Comparison of ENCODE assay signal across 1 cellular context in the genomic region with DNA sequence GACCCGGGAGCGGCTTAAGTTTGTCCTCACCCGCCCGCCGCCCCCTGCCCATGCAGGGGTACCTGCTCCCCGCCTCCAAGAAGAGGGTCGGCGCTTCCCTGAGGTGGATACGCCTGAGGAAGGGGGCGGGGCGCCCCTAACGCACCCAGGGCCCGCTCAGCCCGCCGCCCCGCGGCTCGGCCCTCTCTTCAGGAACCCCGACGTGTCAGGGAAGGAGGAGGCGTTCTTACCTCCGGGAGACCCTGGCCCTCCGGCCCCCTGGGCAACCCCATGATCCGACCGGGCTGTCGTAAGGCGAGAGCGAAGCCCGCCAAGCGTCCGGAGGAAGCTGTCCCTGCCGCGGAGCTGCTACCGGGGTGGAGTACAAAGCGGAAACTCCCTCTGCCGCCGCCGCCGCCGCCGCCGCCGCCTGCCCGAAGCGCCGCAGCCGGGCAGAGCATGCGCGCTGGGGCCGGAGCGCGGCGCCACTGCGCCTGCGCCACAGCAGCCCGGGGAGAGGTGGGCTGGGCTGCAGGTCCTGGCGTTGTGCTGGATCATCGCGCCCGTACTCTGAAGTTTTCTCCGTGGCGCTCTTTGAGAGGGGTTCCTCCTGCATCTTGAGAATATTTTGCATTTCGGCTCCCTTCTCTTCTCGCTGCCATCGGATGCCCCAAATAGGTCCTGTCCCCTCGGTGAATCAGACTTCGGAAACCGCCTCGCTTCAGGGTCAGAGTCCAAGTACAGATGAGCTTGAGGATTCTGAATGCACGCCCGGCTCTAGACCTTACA.
A peak's percentile ranks its signal among the peaks of the same experiment; 100 is the strongest.
TF ChIP-seq lines count a peak whose summit lies in the region.

A gene with protein sequence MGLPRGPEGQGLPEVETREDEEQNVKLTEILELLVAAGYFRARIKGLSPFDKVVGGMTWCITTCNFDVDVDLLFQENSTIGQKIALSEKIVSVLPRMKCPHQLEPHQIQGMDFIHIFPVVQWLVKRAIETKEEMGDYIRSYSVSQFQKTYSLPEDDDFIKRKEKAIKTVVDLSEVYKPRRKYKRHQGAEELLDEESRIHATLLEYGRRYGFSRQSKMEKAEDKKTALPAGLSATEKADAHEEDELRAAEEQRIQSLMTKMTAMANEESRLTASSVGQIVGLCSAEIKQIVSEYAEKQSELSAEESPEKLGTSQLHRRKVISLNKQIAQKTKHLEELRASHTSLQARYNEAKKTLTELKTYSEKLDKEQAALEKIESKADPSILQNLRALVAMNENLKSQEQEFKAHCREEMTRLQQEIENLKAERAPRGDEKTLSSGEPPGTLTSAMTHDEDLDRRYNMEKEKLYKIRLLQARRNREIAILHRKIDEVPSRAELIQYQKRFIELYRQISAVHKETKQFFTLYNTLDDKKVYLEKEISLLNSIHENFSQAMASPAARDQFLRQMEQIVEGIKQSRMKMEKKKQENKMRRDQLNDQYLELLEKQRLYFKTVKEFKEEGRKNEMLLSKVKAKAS (minus strand): TSS at position 347 of the 768 bp plus-strand sequence. CDS start 75 bp downstream, at position 272.

TF ChIP-seq in HEK293, 187 proteins besides CTCF, POLR2A, EP300 and RAD21 (continued from another document and continues in another):
- TF ChIP-seq ZNF610 (tag by site-specific recombination; IDR thresholded peaks at IDR 0.05; ENCODE audit: borderline replicate concordance) = no peak
- TF ChIP-seq ZNF768 (tag by site-specific recombination; IDR thresholded peaks at IDR 0.05) = no peak
- TF ChIP-seq GLIS2 (tag by site-specific recombination; IDR thresholded peaks at IDR 0.05) = no peak
- no peak for TF ChIP-seq ZNF302 (tag by site-specific recombination; IDR thresholded peaks at IDR 0.05; ENCODE audit: low read depth)
- TF ChIP-seq, protein P1, sequence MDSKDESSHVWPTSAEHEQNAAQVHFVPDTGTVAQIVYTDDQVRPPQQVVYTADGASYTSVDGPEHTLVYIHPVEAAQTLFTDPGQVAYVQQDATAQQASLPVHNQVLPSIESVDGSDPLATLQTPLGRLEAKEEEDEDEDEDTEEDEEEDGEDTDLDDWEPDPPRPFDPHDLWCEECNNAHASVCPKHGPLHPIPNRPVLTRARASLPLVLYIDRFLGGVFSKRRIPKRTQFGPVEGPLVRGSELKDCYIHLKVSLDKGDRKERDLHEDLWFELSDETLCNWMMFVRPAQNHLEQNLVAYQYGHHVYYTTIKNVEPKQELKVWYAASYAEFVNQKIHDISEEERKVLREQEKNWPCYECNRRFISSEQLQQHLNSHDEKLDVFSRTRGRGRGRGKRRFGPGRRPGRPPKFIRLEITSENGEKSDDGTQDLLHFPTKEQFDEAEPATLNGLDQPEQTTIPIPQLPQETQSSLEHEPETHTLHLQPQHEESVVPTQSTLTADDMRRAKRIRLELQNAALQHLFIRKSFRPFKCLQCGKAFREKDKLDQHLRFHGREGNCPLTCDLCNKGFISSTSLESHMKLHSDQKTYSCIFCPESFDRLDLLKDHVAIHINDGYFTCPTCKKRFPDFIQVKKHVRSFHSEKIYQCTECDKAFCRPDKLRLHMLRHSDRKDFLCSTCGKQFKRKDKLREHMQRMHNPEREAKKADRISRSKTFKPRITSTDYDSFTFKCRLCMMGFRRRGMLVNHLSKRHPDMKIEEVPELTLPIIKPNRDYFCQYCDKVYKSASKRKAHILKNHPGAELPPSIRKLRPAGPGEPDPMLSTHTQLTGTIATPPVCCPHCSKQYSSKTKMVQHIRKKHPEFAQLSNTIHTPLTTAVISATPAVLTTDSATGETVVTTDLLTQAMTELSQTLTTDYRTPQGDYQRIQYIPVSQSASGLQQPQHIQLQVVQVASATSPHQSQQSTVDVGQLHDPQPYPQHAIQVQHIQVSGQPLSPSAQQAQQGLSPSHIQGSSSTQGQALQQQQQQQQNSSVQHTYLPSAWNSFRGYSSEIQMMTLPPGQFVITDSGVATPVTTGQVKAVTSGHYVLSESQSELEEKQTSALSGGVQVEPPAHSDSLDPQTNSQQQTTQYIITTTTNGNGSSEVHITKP (tag by site-specific recombination; IDR thresholded peaks at IDR 0.05) = peak; percentile 12; the same call in 1 of the 2 replicates
- TF ChIP-seq KLF16 (tag by site-specific recombination; IDR thresholded peaks at IDR 0.05) = no peak
- no peak for TF ChIP-seq ZNF214 (tag by site-specific recombination; IDR thresholded peaks at IDR 0.05; ENCODE audit: borderline replicate concordance)
- TF ChIP-seq ZNF549 (tag by site-specific recombination; IDR thresholded peaks at IDR 0.05) = no peak
- TF ChIP-seq, protein P2, sequence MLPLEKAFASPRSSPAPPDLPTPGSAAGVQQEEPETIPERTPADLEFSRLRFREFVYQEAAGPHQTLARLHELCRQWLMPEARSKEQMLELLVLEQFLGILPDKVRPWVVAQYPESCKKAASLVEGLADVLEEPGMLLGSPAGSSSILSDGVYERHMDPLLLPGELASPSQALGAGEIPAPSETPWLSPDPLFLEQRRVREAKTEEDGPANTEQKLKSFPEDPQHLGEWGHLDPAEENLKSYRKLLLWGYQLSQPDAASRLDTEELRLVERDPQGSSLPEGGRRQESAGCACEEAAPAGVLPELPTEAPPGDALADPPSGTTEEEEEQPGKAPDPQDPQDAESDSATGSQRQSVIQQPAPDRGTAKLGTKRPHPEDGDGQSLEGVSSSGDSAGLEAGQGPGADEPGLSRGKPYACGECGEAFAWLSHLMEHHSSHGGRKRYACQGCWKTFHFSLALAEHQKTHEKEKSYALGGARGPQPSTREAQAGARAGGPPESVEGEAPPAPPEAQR (tag by site-specific recombination; IDR thresholded peaks at IDR 0.05) = no peak
- peak; percentile 37; the same call in 1 of the 2 replicates for TF ChIP-seq OSR2 (tag by site-specific recombination; IDR thresholded peaks at IDR 0.05)
- TF ChIP-seq, protein P3, sequence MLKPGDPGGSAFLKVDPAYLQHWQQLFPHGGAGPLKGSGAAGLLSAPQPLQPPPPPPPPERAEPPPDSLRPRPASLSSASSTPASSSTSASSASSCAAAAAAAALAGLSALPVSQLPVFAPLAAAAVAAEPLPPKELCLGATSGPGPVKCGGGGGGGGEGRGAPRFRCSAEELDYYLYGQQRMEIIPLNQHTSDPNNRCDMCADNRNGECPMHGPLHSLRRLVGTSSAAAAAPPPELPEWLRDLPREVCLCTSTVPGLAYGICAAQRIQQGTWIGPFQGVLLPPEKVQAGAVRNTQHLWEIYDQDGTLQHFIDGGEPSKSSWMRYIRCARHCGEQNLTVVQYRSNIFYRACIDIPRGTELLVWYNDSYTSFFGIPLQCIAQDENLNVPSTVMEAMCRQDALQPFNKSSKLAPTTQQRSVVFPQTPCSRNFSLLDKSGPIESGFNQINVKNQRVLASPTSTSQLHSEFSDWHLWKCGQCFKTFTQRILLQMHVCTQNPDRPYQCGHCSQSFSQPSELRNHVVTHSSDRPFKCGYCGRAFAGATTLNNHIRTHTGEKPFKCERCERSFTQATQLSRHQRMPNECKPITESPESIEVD (tag by site-specific recombination; IDR thresholded peaks at IDR 0.05) = no peak
- TF ChIP-seq, protein P4, sequence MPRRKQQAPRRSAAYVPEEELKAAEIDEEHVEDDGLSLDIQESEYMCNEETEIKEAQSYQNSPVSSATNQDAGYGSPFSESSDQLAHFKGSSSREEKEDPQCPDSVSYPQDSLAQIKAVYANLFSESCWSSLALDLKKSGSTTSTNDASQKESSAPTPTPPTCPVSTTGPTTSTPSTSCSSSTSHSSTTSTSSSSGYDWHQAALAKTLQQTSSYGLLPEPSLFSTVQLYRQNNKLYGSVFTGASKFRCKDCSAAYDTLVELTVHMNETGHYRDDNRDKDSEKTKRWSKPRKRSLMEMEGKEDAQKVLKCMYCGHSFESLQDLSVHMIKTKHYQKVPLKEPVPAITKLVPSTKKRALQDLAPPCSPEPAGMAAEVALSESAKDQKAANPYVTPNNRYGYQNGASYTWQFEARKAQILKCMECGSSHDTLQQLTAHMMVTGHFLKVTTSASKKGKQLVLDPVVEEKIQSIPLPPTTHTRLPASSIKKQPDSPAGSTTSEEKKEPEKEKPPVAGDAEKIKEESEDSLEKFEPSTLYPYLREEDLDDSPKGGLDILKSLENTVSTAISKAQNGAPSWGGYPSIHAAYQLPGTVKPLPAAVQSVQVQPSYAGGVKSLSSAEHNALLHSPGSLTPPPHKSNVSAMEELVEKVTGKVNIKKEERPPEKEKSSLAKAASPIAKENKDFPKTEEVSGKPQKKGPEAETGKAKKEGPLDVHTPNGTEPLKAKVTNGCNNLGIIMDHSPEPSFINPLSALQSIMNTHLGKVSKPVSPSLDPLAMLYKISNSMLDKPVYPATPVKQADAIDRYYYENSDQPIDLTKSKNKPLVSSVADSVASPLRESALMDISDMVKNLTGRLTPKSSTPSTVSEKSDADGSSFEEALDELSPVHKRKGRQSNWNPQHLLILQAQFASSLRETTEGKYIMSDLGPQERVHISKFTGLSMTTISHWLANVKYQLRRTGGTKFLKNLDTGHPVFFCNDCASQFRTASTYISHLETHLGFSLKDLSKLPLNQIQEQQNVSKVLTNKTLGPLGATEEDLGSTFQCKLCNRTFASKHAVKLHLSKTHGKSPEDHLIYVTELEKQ (tag by site-specific recombination; IDR thresholded peaks at IDR 0.05; ENCODE audit: borderline replicate concordance) = no peak
- TF ChIP-seq, protein P5, sequence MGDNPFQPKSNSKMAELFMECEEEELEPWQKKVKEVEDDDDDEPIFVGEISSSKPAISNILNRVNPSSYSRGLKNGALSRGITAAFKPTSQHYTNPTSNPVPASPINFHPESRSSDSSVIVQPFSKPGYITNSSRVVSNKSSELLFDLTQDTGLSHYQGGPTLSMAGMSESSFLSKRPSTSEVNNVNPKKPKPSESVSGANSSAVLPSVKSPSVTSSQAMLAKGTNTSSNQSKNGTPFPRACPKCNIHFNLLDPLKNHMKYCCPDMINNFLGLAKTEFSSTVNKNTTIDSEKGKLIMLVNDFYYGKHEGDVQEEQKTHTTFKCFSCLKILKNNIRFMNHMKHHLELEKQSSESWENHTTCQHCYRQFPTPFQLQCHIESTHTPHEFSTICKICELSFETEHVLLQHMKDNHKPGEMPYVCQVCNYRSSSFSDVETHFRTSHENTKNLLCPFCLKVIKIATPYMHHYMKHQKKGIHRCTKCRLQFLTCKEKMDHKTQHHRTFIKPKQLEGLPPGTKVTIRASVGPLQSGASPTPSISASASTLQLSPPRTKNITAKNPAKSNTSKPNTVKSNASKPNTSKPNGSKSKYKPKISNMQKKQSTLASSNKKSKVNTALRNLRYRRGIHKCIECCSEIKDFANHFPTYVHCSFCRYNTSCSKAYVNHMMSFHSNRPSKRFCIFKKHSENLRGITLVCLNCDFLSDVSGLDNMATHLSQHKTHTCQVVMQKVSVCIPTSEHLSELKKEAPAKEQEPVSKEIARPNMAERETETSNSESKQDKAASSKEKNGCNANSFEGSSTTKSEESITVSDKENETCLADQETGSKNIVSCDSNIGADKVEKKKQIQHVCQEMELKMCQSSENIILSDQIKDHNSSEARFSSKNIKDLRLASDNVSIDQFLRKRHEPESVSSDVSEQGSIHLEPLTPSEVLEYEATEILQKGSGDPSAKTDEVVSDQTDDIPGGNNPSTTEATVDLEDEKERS (tag by site-specific recombination; IDR thresholded peaks at IDR 0.05) = no peak
- TF ChIP-seq ZNF175 (tag by site-specific recombination; IDR thresholded peaks at IDR 0.05) = no peak
- no peak for TF ChIP-seq ZNF548 (tag by site-specific recombination; IDR thresholded peaks at IDR 0.05)
- no peak for TF ChIP-seq SCRT2 (tag by site-specific recombination; IDR thresholded peaks at IDR 0.05)
- TF ChIP-seq, protein P6, sequence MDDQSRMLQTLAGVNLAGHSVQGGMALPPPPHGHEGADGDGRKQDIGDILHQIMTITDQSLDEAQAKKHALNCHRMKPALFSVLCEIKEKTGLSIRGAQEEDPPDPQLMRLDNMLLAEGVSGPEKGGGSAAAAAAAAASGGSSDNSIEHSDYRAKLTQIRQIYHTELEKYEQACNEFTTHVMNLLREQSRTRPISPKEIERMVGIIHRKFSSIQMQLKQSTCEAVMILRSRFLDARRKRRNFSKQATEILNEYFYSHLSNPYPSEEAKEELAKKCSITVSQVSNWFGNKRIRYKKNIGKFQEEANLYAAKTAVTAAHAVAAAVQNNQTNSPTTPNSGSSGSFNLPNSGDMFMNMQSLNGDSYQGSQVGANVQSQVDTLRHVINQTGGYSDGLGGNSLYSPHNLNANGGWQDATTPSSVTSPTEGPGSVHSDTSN (CRISPR knock-in tag; IDR thresholded peaks at IDR 0.05) = no peak
- TF ChIP-seq, protein P7, sequence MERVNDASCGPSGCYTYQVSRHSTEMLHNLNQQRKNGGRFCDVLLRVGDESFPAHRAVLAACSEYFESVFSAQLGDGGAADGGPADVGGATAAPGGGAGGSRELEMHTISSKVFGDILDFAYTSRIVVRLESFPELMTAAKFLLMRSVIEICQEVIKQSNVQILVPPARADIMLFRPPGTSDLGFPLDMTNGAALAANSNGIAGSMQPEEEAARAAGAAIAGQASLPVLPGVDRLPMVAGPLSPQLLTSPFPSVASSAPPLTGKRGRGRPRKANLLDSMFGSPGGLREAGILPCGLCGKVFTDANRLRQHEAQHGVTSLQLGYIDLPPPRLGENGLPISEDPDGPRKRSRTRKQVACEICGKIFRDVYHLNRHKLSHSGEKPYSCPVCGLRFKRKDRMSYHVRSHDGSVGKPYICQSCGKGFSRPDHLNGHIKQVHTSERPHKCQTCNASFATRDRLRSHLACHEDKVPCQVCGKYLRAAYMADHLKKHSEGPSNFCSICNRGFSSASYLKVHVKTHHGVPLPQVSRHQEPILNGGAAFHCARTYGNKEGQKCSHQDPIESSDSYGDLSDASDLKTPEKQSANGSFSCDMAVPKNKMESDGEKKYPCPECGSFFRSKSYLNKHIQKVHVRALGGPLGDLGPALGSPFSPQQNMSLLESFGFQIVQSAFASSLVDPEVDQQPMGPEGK (tag by site-specific recombination; IDR thresholded peaks at IDR 0.05) = peak; percentile 10; the same call in 1 of the 2 replicates
- TF ChIP-seq ZNF341 (tag by site-specific recombination; IDR thresholded peaks at IDR 0.05; ENCODE audit: low read depth) = peak; percentile 67
- TF ChIP-seq, protein P8, sequence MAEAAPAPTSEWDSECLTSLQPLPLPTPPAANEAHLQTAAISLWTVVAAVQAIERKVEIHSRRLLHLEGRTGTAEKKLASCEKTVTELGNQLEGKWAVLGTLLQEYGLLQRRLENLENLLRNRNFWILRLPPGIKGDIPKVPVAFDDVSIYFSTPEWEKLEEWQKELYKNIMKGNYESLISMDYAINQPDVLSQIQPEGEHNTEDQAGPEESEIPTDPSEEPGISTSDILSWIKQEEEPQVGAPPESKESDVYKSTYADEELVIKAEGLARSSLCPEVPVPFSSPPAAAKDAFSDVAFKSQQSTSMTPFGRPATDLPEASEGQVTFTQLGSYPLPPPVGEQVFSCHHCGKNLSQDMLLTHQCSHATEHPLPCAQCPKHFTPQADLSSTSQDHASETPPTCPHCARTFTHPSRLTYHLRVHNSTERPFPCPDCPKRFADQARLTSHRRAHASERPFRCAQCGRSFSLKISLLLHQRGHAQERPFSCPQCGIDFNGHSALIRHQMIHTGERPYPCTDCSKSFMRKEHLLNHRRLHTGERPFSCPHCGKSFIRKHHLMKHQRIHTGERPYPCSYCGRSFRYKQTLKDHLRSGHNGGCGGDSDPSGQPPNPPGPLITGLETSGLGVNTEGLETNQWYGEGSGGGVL (tag by site-specific recombination; IDR thresholded peaks at IDR 0.05) = 0 out of 2 replicates have a peak, but pooled peaks have one; percentile 30
- peak; percentile 67 for TF ChIP-seq ZNF335 (tag by site-specific recombination; conservative IDR thresholded peaks at IDR 0.05)
- TF ChIP-seq ZNF138 (tag by site-specific recombination; IDR thresholded peaks at IDR 0.05; ENCODE audit: borderline replicate concordance) = no peak
- 0 out of 2 replicates have a peak, but pooled peaks have one; percentile 22 for TF ChIP-seq ZBTB20 (tag by site-specific recombination; IDR thresholded peaks at IDR 0.05)
- TF ChIP-seq ZNF37A (tag by site-specific recombination; IDR thresholded peaks at IDR 0.05) = no peak
- TF ChIP-seq ZNF561 (tag by site-specific recombination; IDR thresholded peaks at IDR 0.05; ENCODE audit: borderline replicate concordance) = no peak
- TF ChIP-seq ZNF202 (tag by site-specific recombination; IDR thresholded peaks at IDR 0.05; ENCODE audit: borderline replicate concordance) = no peak
- no peak for TF ChIP-seq YY2 (tag by site-specific recombination; IDR thresholded peaks at IDR 0.05)
- no peak for TF ChIP-seq ZNF311 (tag by site-specific recombination; IDR thresholded peaks at IDR 0.05; ENCODE audit: borderline replicate concordance)
- TF ChIP-seq ZNF600 (tag by site-specific recombination; IDR thresholded peaks at IDR 0.05) = peak; percentile 97
- no peak for TF ChIP-seq ZNF596 (tag by site-specific recombination; IDR thresholded peaks at IDR 0.05)
